8 cellular contexts compared by ENCODE assay signal in the genomic region with DNA sequence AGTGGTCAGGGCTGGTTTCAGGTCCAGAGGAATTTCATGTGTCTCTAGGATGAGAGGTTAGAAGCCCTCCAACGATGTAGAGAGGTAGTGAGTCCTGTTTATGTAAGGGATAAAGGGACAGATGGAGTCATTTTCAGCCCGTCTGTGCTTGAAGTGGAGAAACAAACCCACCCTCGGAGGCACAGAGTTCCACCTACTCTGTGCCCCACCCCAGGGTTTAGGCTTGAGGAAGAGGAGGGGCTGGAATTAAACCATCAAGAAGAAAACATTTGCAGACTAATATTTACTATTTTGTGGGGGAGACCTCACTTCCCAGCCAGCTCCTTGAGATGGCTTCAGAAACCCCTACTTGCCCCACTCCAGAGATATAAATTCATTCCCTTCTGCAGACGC. TPM values are rescaled to one million over a fixed set of nuclear protein-coding genes. Genes with fewer than 3 reads are reported as not detected.
DNase-seq lines count a peak whose midpoint lies in the region; ATAC-seq, FAIRE-seq and TF ChIP-seq lines count a peak whose summit lies in the region.

No MANE protein-coding gene starts in this region.

- 43% methylated on average over 4 of the region's 4 CpGs for WGBS in mammary epithelial cell (ENCODE audit: low coverage, missing lambda C conversion rate)

- H3K27me3 Mint-ChIP-seq in CD4-positive, CD25-positive, alpha-beta regulatory T cell, result no peaks in the 10 kb centered on the region
- H3K27me3 Mint-ChIP-seq in naive thymus-derived CD8-positive, alpha-beta T cell, result no peaks in the 10 kb centered on the region

- H3K4me2 ChIP-seq in MM.1S (ENCODE audit: low read depth, low read length), result peak overlapping the region; percentile 61; the same call in 1 of the 2 replicates
- H3K4me2 ChIP-seq in mammary epithelial cell (ENCODE audit: insufficient read depth, low read depth, low read length), result peak overlapping the region; percentile 42

- no peak for FAIRE-seq in GM19239 (lab: Jason Lieb, UNC)

- H3K4me3 ChIP-seq in CD4-positive, CD25-positive, alpha-beta regulatory T cell (ENCODE audit: low read depth, low read length), result peak overlapping the region; percentile 61
- H3K4me3 ChIP-seq in MM.1S (ENCODE audit: low read length) (peak overlapping the region; percentile 67; the same call in 1 of the 2 replicates), mammary epithelial cell (replicated peaks in 1 of 3; ENCODE audit: insufficient read depth in 1 of 3, low read depth in 2 of 3, low read length in 3 of 3) (no peak overlapping the region)

- H3K4me1 ChIP-seq in CD4-positive, CD25-positive, alpha-beta regulatory T cell (ENCODE audit: control insufficient read depth, insufficient read depth, low read length, poor library complexity, severe bottlenecking), result peaks cover 20% of the 10 kb centered on the region
- H3K4me1 ChIP-seq in MM.1S (ENCODE audit: low read length) (peaks cover 5% of the 10 kb centered on the region; the same call in 1 of the 2 replicates), mammary epithelial cell (ENCODE audit: insufficient read depth, low read length) (peaks cover 11% of the 10 kb centered on the region)

- ATAC-seq in CD4-positive, CD25-positive, alpha-beta regulatory T cell (ENCODE audit: low read depth in 2 of 2), result no peak
- ATAC-seq in naive thymus-derived CD8-positive, alpha-beta T cell, result no peak
- ATAC-seq in GM21717 (IDR thresholded peaks at IDR 0.05; ENCODE audit: unreplicated experiment), result no peak

- peaks cover 39% of the 10 kb centered on the region for H3K79me2 ChIP-seq in MM.1S (ENCODE audit: low read length)
- H3K79me2 ChIP-seq in mammary epithelial cell (ENCODE audit: insufficient read depth, low read length), result peaks cover 35% of the 10 kb centered on the region

- intact Hi-C loops in mammary epithelial cell (cut with micrococcal nuclease), result no loop called here

- H3K4me1 Mint-ChIP-seq in CD4-positive, CD25-positive, alpha-beta regulatory T cell, result peaks cover 1 to 42% (median 15%) of the 10 kb centered on the region in 4 donors
- H3K4me1 Mint-ChIP-seq in naive thymus-derived CD8-positive, alpha-beta T cell, result peaks cover 11 to 35% (median 28%) of the 10 kb centered on the region in 4 donors

- no TSS peak for BruUV-seq in mammary epithelial cell (replicated peaks; lab: Mats Ljungman, UMichigan)

- POLR2A ChIA-PET in naive thymus-derived CD8-positive, alpha-beta T cell (lab: Charles Lee), result interaction anchor here (1.2 to 2.9 kb wide), 4 partner anchors 89 to 485 kb away, joined by 3 to 37 read pairs (median 10); partner anchors contain the start of genes PHF8 and TSR2

- H3K27ac Mint-ChIP-seq in CD4-positive, CD25-positive, alpha-beta regulatory T cell, result peak overlapping the region; percentile 89 to 98 (median 97)
- H3K27ac Mint-ChIP-seq in naive thymus-derived CD8-positive, alpha-beta T cell, result peak overlapping the region; percentile 88 to 98 (median 97)

- CTCF ChIA-PET in mammary epithelial cell (lab: Charles Lee; ENCODE audit: low non-redundant PET), result interaction anchor here (0.6 kb wide), 1 partner anchor 208 kb away, joined by 4 read pairs; no protein-coding TSS in a partner anchor

- H4K20me1 ChIP-seq in MM.1S (ENCODE audit: insufficient read depth, low read length) (no peaks in the 10 kb centered on the region), mammary epithelial cell (ENCODE audit: insufficient read depth, low read length) (no peaks in the 10 kb centered on the region)

- H3K27me3 ChIP-seq in CD4-positive, CD25-positive, alpha-beta regulatory T cell (ENCODE audit: control insufficient read depth, insufficient read depth, low read length), result no peaks in the 10 kb centered on the region
- H3K27me3 ChIP-seq in MM.1S (replicated peaks; ENCODE audit: insufficient read depth, low read length), result no peaks in the 10 kb centered on the region
- no peaks in the 10 kb centered on the region for H3K27me3 ChIP-seq in mammary epithelial cell (ENCODE audit: insufficient read depth, low read length)

- H3K9ac ChIP-seq in MM.1S (ENCODE audit: low read length), result no peak overlapping the region
- H3K9ac ChIP-seq in mammary epithelial cell (ENCODE audit: insufficient read depth, low read length), result no peak overlapping the region

- TF ChIP-seq CTCF in MM.1S (IDR thresholded peaks at IDR 0.05; ENCODE audit: low read length) (no peak), mammary epithelial cell (conservative IDR thresholded peaks at IDR 0.05 in 1 of 2, IDR thresholded peaks at IDR 0.05 in 1 of 2; ENCODE audit: extremely low read depth in 1 of 2, insufficient read depth in 1 of 2, low read depth in 1 of 2, low read length in 2 of 2) (no peak)

- dilution Hi-C loops in mammary epithelial cell (cut with HindIII; ENCODE audit: low sequenced_read_pairs), result no loop called here

- in situ Hi-C loops in mammary epithelial cell (cut with MboI; ENCODE audit: low sequenced_read_pairs in 2 of 2), result no loop called here

- no peak for DNase-seq in CD4-positive, CD25-positive, alpha-beta regulatory T cell
- DNase-seq in MM.1S (no peak), mammary epithelial cell (no peak), SW480 (ENCODE audit: low spot score) (no peak), GM19239 (ENCODE audit: insufficient read length, low spot score) (no peak), NCI-H2196 (lab: John Stamatoyannopoulos, UW; ENCODE audit: unreplicated experiment) (no peak)
- no peak for DNase-seq in naive thymus-derived CD8-positive, alpha-beta T cell

- H3K36me3 ChIP-seq in CD4-positive, CD25-positive, alpha-beta regulatory T cell (ENCODE audit: control insufficient read depth, insufficient read depth, low read length), result peaks cover 3% of the 10 kb centered on the region
- H3K36me3 ChIP-seq in MM.1S (replicated peaks; ENCODE audit: insufficient read depth, low read length) (no peaks in the 10 kb centered on the region), mammary epithelial cell (ENCODE audit: insufficient read depth, low read length) (no peaks in the 10 kb centered on the region)

- no peaks in the 10 kb centered on the region for H3K9me2 ChIP-seq in MM.1S (replicated peaks; ENCODE audit: insufficient read depth, low read length)

- H2AFZ ChIP-seq in MM.1S (ENCODE audit: low read length), result peak overlapping the region; percentile 54
- H2AFZ ChIP-seq in mammary epithelial cell (ENCODE audit: low read depth, low read length), result peak overlapping the region; percentile 94

- H3K4me3 Mint-ChIP-seq in CD4-positive, CD25-positive, alpha-beta regulatory T cell, result peak overlapping the region; percentile 82 to 98 (median 96)
- H3K4me3 Mint-ChIP-seq in naive thymus-derived CD8-positive, alpha-beta T cell, result peak overlapping the region; percentile 87 to 96 (median 93)

- H3F3A ChIP-seq in MM.1S (ENCODE audit: insufficient read depth, low read length), result no peaks in the 10 kb centered on the region

- no peak overlapping the region for H3K27ac ChIP-seq in CD4-positive, CD25-positive, alpha-beta regulatory T cell (ENCODE audit: insufficient read depth, low read length, poor library complexity, severe bottlenecking)
- no peak overlapping the region for H3K27ac ChIP-seq in MM.1S (ENCODE audit: low read length)
- H3K27ac ChIP-seq in mammary epithelial cell (ENCODE audit: insufficient read depth, low read depth, low read length), result peak overlapping the region; percentile 65

- peaks cover 4% of the 10 kb centered on the region for H3K36me3 Mint-ChIP-seq in CD4-positive, CD25-positive, alpha-beta regulatory T cell
- H3K36me3 Mint-ChIP-seq in naive thymus-derived CD8-positive, alpha-beta T cell, result peaks cover 1 to 17% (median 5%) of the 10 kb centered on the region in 3 donors

- peaks cover 0 to 2% of the 10 kb centered on the region in 2 experiments for H3K9me3 ChIP-seq in CD4-positive, CD25-positive, alpha-beta regulatory T cell (ENCODE audit: control insufficient read depth in 2 of 2, low read length in 2 of 2)
- H3K9me3 ChIP-seq in MM.1S (replicated peaks; ENCODE audit: insufficient read depth, low read length) (no peaks in the 10 kb centered on the region), mammary epithelial cell (replicated peaks; ENCODE audit: insufficient read depth, low read length) (peaks cover 10% of the 10 kb centered on the region)

- H3K9me3 Mint-ChIP-seq in CD4-positive, CD25-positive, alpha-beta regulatory T cell, result peaks cover 0 to 4% (median 0%) of the 10 kb centered on the region in 7 donors
- H3K9me3 Mint-ChIP-seq in naive thymus-derived CD8-positive, alpha-beta T cell, result peaks cover 0 to 9% (median 3%) of the 10 kb centered on the region in 9 donors

RNA-seq across cellular contexts. Expression of gene GNL3L, which starts 0.9 kb away (rescaled TPM):
- 38.5 TPM for total RNA-seq in CD4-positive, CD25-positive, alpha-beta regulatory T cell
- 10 to 100 TPM; 21.7 to 27.1 (median 23.5) TPM for polyA plus RNA-seq in CD4-positive, CD25-positive, alpha-beta regulatory T cell
- 10 to 100 TPM; 39.4 to 42.3 TPM for total RNA-seq in mammary epithelial cell
- 26.2 TPM for polyA plus RNA-seq in mammary epithelial cell
- 51.5 TPM for polyA minus RNA-seq in mammary epithelial cell
- 10 to 100 TPM; 54.8 to 55.3 TPM for total RNA-seq in naive thymus-derived CD8-positive, alpha-beta T cell
- 10 to 100 TPM; 22.5 to 43.1 (median 33.3) TPM for polyA plus RNA-seq in naive thymus-derived CD8-positive, alpha-beta T cell

RNA-seq across cellular contexts. Expression of gene FGD1, which starts 33.1 kb away (rescaled TPM):
- not detected for total RNA-seq in CD4-positive, CD25-positive, alpha-beta regulatory T cell
- 1 to 10 TPM in 1 of 4 donors, under 1 TPM in 3; 0.76 to 1.0 (median 0.85) TPM for polyA plus RNA-seq in CD4-positive, CD25-positive, alpha-beta regulatory T cell
- total RNA-seq in mammary epithelial cell, result 10 to 100 TPM in 1 of 2 donors, 1 to 10 TPM in 1; 5.5 to 16.0 TPM
- 8.9 TPM for polyA plus RNA-seq in mammary epithelial cell
- polyA minus RNA-seq in mammary epithelial cell, result 18.8 TPM
- total RNA-seq in naive thymus-derived CD8-positive, alpha-beta T cell, result under 1 TPM in 1 of 2 experiments, not detected in 1; 0.11 TPM
- 1 to 10 TPM in 2 of 3 donors, under 1 TPM in 1; 0.89 to 1.8 (median 1.0) TPM for polyA plus RNA-seq in naive thymus-derived CD8-positive, alpha-beta T cell

Comparison
In these comparisons a context has a peak if more than half of its experiments do, and no peak if none do; other contexts are left out.
1. H3K4me3 ChIP-seq: peak in CD4-positive, CD25-positive, alpha-beta regulatory T cell (single experiment) and MM.1S (single experiment); none in mammary epithelial cell (0 of 3).